9 cellular contexts compared by ENCODE assay signal in the genomic region with DNA sequence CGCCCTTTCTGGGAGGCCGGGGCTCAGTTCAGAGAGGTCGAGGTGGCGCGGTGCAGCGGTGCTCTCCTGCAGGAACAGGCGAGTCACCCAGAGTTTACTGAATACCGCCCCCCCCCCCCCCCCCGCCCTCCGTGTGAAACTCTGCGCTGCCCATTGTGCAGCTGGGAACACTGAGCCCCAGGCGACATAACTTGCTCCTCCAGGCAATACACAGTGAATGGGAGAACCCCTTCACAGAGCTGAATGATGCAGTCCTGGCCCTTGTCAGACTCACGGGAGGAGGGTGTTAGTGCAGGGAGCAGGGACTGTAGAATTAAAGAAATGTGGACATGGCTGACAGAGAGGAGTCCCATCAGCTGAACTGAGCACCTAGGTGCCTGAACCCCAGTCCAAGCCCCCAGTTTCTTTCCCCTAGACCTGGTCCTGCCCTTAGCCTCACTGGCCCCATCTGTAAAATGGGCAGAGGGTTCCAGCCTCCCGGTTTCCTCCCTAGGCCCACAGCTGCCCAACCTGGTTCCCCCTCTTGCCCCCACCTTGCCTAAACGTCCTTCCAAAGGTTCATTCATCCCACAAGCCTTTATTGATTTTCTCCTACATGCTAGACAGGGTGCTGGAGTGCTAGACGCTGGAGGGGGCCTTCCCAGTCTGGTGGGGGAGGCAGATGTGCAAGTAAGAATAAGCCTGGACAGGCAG. TPM values are rescaled to one million over a fixed set of nuclear protein-coding genes. Genes with fewer than 3 reads are reported as not detected.
DNase-seq lines count a peak whose midpoint lies in the region; ATAC-seq, FAIRE-seq and TF ChIP-seq lines count a peak whose summit lies in the region.
"Had no signal": no experiment of that assay in that cellular context is flagged by ENCODE, and none has a peak within 500 bp of the region (broad histone marks: within the 10 kb centered on the region; RNA-seq: fewer than 3 reads in every experiment).

No MANE protein-coding gene starts in this region.

- H3K9me3 ChIP-seq in HAP-1 (no peaks in the 10 kb centered on the region), K562 (replicated peaks; ENCODE audit: control insufficient read depth, insufficient read depth, low read depth, low read length) (no peaks in the 10 kb centered on the region)

- TF ChIP-seq CTCF in K562 (IDR thresholded peaks at IDR 0.05 in 2 of 3, conservative IDR thresholded peaks at IDR 0.05 in 1 of 3; ENCODE audit: insufficient read depth in 2 of 3, low read depth in 1 of 3, low read length in 3 of 3), result no peak

- H3K36me3 Mint-ChIP-seq in memory B cell, result no peaks in the 10 kb centered on the region

- no peaks in the 10 kb centered on the region for H3K79me2 ChIP-seq in K562 (ENCODE audit: control insufficient read depth, insufficient read depth, low read length)

- CTCF ChIA-PET in K562 (lab: Yijun Ruan, JAX; ENCODE audit: low intra/inter-chr PET ratio), result no interaction called here

- intact Hi-C loops in K562 (cut with micrococcal nuclease), result no loop called here

- peak overlapping the region; percentile 19; the same call in 1 of the 2 replicates for H3K4me3 ChIP-seq in HAP-1
- H3K4me3 ChIP-seq in K562, result peak overlapping the region; percentile 37

- H2AFZ ChIP-seq in K562 (ENCODE audit: low read depth, low read length), result peak overlapping the region; percentile 70; the same call in 1 of the 2 replicates

- peak; percentile 12; the same call in 1 of the 3 replicates for ATAC-seq in K562
- peak; percentile 28 for ATAC-seq in memory B cell (ENCODE audit: low read depth)
- no peak for ATAC-seq in HG02623 (IDR thresholded peaks at IDR 0.05; ENCODE audit: unreplicated experiment)
- ATAC-seq in HG02938 (IDR thresholded peaks at IDR 0.05; ENCODE audit: unreplicated experiment), result no peak
- no peak for ATAC-seq in HG03196 (IDR thresholded peaks at IDR 0.05; ENCODE audit: unreplicated experiment)

- no peaks in the 10 kb centered on the region for H3K9me3 Mint-ChIP-seq in memory B cell

- peaks cover 5% of the 10 kb centered on the region for H3K4me1 Mint-ChIP-seq in memory B cell

- no peaks in the 10 kb centered on the region for H4K20me1 ChIP-seq in K562 (replicated peaks; ENCODE audit: control insufficient read depth, insufficient read depth, low read length)

- FAIRE-seq in K562 (lab: Jason Lieb, UNC), result no peak
- FAIRE-seq: GM18507 had no signal

- no peak overlapping the region for H3K27ac ChIP-seq in K562 (ENCODE audit: extremely low read depth, low read depth, low read length)

- TF ChIP-seq RAD21 in K562 (CRISPR knock-in tag; conservative IDR thresholded peaks at IDR 0.05 in 1 of 2, IDR thresholded peaks at IDR 0.05 in 1 of 2), result no peak

- H3K27me3 Mint-ChIP-seq in memory B cell, result peaks cover 24% of the 10 kb centered on the region

- H3K9me1 ChIP-seq in K562 (ENCODE audit: control insufficient read depth, insufficient read depth, low read length), result no peaks in the 10 kb centered on the region

- H3K4me1 ChIP-seq in HAP-1 (0 out of 2 replicates have a peak, but pooled peaks cover 2% of the 10 kb centered on the region), K562 (replicated peaks in 1 of 2; ENCODE audit: control insufficient read depth in 2 of 2, insufficient read depth in 2 of 2, low read length in 2 of 2) (peaks cover 2 to 19% of the 10 kb centered on the region in 2 experiments; a peak in 3 of 5 replicates)

- POLR2A ChIA-PET in K562 (lab: Yijun Ruan, JAX), result interaction anchor here (0.6 kb wide), 1 partner anchor 23 kb away, joined by 3 read pairs; no protein-coding TSS in a partner anchor

- no TSS peak for BruUV-seq in K562 (replicated peaks; lab: Mats Ljungman, UMichigan)

- no peaks in the 10 kb centered on the region for H3K36me3 ChIP-seq in HAP-1 (replicated peaks)
- no peaks in the 10 kb centered on the region for H3K36me3 ChIP-seq in K562 (ENCODE audit: control insufficient read depth, insufficient read depth, low read length)

- H3K9ac ChIP-seq in K562 (ENCODE audit: insufficient read depth in 1 of 2, low read depth in 2 of 2, low read length in 2 of 2), result peak overlapping the region in 1 of 2 experiments; percentile 86; a peak in 1 of 4 replicates

- H3K27me3 ChIP-seq in HAP-1 (ENCODE audit: low read depth), result no peaks in the 10 kb centered on the region
- peaks cover 0 to 42% of the 10 kb centered on the region in 2 experiments; a peak in 3 of 5 replicates for H3K27me3 ChIP-seq in K562 (ENCODE audit: control insufficient read depth in 2 of 2, insufficient read depth in 2 of 2, low read length in 2 of 2)

- TF ChIP-seq EP300 in K562 (IDR thresholded peaks at IDR 0.05; ENCODE audit: low read length), result no peak

- 8% methylated on average over 12 of the region's 16 CpGs for WGBS in K562 (ENCODE audit: insufficient coverage, low coverage, missing lambda C conversion rate)

- no peak for TF ChIP-seq POLR2A in K562 (conservative IDR thresholded peaks at IDR 0.05)

- peak overlapping the region; percentile 79 for H3K4me3 Mint-ChIP-seq in memory B cell

- H3K27ac Mint-ChIP-seq in memory B cell, result no peak overlapping the region

- DNase-seq in A172 (ENCODE audit: low spot score), result peak; percentile 49
- DNase-seq in HAP-1 (ENCODE audit: low spot score in 2 of 2), result no peak
- DNase-seq in K562 (ENCODE audit: extremely low read depth in 1 of 4, low spot score in 3 of 4), result peak in 3 of 4 experiments; percentile 33 to 37 (median 35)
- no peak for DNase-seq in memory B cell (ENCODE audit: low spot score in 2 of 2)
- no peak for DNase-seq in NCI-H2081 treated with DMSO at 0.1 percent for 48 hours (lab: John Stamatoyannopoulos, UW)

- peak overlapping the region; percentile 70 for H3K4me2 ChIP-seq in K562 (ENCODE audit: insufficient read depth, low read length)

- in situ Hi-C loops in HAP-1 (cut with MboI; ENCODE audit: low sequenced_read_pairs), result no loop called here
- in situ Hi-C loops in K562 (cut with MboI), result no loop called here

TF ChIP-seq in K562, 482 proteins besides CTCF, POLR2A, EP300 and RAD21 (continues in another document):
- no peak for TF ChIP-seq ZNF41 (CRISPR knock-in tag; conservative IDR thresholded peaks at IDR 0.05)
- peak; percentile 76 for TF ChIP-seq SMARCA5 (IDR thresholded peaks at IDR 0.05)
- TF ChIP-seq CHD4 (IDR thresholded peaks at IDR 0.05; ENCODE audit: insufficient read depth, insufficient replicate concordance, low read depth, low read length, poor library complexity, severe bottlenecking), result peak; percentile 62
- TF ChIP-seq, protein P1, sequence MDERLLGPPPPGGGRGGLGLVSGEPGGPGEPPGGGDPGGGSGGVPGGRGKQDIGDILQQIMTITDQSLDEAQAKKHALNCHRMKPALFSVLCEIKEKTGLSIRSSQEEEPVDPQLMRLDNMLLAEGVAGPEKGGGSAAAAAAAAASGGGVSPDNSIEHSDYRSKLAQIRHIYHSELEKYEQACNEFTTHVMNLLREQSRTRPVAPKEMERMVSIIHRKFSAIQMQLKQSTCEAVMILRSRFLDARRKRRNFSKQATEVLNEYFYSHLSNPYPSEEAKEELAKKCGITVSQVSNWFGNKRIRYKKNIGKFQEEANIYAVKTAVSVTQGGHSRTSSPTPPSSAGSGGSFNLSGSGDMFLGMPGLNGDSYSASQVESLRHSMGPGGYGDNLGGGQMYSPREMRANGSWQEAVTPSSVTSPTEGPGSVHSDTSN (CRISPR knock-in tag; IDR thresholded peaks at IDR 0.05; ENCODE audit: low read depth), result no peak
- TF ChIP-seq, protein P1 (tag; conservative IDR thresholded peaks at IDR 0.05; ENCODE audit: low read depth), result no peak
- TF ChIP-seq ZNF766 (CRISPR knock-in tag; conservative IDR thresholded peaks at IDR 0.05), result no peak
- no peak for TF ChIP-seq SRSF3 (IDR thresholded peaks at IDR 0.05; ENCODE audit: insufficient read depth, low read length)
- no peak for TF ChIP-seq MED1 (CRISPR knock-in tag; IDR thresholded peaks at IDR 0.05; ENCODE audit: borderline replicate concordance)

RNA-seq across cellular contexts. Expression of a gene that starts 0.8 kb away (rescaled TPM):
- total RNA-seq in A172 (2014; rRNA removed; shearing (Covaris generic)), result 15.4 and 24.9 TPM in 2 replicates
- total RNA-seq in K562 (2011; cell fraction: chromatin; rRNA removed; ENCODE audit: low replicate concordance), result 0.35 and 1.1 TPM in 2 replicates
- 0.92 and 1.2 TPM in 2 replicates for total RNA-seq in K562 (2011; cell fraction: nucleolus; rRNA removed)
- 0.53 and 0.95 TPM in 2 replicates for total RNA-seq in K562 (2011; cell fraction: nucleoplasm; rRNA removed)
- total RNA-seq in K562 (2014; rRNA removed) (0.04 and 0.09 TPM in 2 replicates), K562 (2014; rRNA removed; fragmentation: Illumina TruSeq; extraction: Trizol) (0.06 TPM in 1 of 2 replicates, not detected in the other), K562 (2015; rRNA removed; fragmentation: Illumina TruSeq; extraction: Trizol) (not detected in 2 replicates), K562 (2021) (0.04 and 0.13 TPM in 2 replicates)
- polyA plus RNA-seq in K562 (2011; rRNA removed) (0.35 and 0.39 TPM in 2 replicates), K562 (2014; fragmentation: Illumina TruSeq; extraction: Trizol) (0.03 and 0.04 TPM in 2 replicates), K562 (2014; fragmentation: Nextera tagmentation; extraction: Ambion mirVana) (under 1 TPM in 1 of 2 experiments, not detected in 1; 0.04 TPM), K562 (2014; rRNA removed) (0.05 and 0.07 TPM in 2 replicates)
- polyA plus RNA-seq in K562 (2011; cell fraction: cytosol; rRNA removed), result 0.47 and 0.58 TPM in 2 replicates
- polyA plus RNA-seq in K562 (2011; cell fraction: nucleus; rRNA removed), result 0.76 and 1.2 TPM in 2 replicates
- 0.16 and 0.83 TPM in 2 replicates for polyA plus RNA-seq in K562 (2012)
- 0.21 and 0.24 TPM in 2 replicates for polyA minus RNA-seq in K562 (2011; rRNA and poly(A)+ RNA removed)
- 0.48 TPM in 1 of 2 replicates, not detected in the other for polyA minus RNA-seq in K562 (2011; cell fraction: cytosol; rRNA and poly(A)+ RNA removed)
- 0.22 and 0.27 TPM in 2 replicates for polyA minus RNA-seq in K562 (2011; cell fraction: nucleus; rRNA and poly(A)+ RNA removed)

Comparison
In these comparisons a context has a peak if more than half of its experiments do, and no peak if none do; other contexts are left out.
1. DNase-seq: peak in A172 (single experiment) and K562 (3 of 4); none in HAP-1 (0 of 2), memory B cell (0 of 2) and NCI-H2081 treated with DMSO at 0.1 percent for 48 hours (single experiment).
2. ATAC-seq: peak in K562 (single experiment) and memory B cell (single experiment); none in HG02623 (single experiment), HG02938 (single experiment) and HG03196 (single experiment).